In genomic region chr6:7546383-7546782, GRCh38 we compare ENCODE assay signal across 17 cellular contexts. TPM values are rescaled to one million over a fixed set of nuclear protein-coding genes. Genes with fewer than 3 reads are reported as not detected.
A peak's percentile ranks its signal among the peaks of the same experiment; 100 is the strongest.
DNase-seq lines count a peak whose midpoint lies in the region; ATAC-seq, FAIRE-seq and TF ChIP-seq lines count a peak whose summit lies in the region.
"Had no signal": no experiment of that assay in that cellular context is flagged by ENCODE, and none has a peak within 500 bp of the region (broad histone marks: within the 10 kb centered on the region; RNA-seq: fewer than 3 reads in every experiment).

No MANE protein-coding gene starts in this region.

- H3K4me1 ChIP-seq in left ventricle myocardium inferior = peaks cover 39% of the 10 kb centered on the region
- H3K4me1 ChIP-seq in mammary epithelial cell (ENCODE audit: insufficient read depth, low read length) = peaks cover 52% of the 10 kb centered on the region
- peaks cover 57% of the 10 kb centered on the region for H3K4me1 ChIP-seq in keratinocyte (ENCODE audit: control insufficient read depth, extremely low read depth, insufficient read depth, low read length)

- peak overlapping the region; percentile 91 for H3K27ac Mint-ChIP-seq in type B pancreatic cell
- no peak overlapping the region for H3K27ac Mint-ChIP-seq in stimulated activated naive B cell treated with anti-CD40 and anti-IgM and Interleukin-4, amounts not matched to agents 10 μg/mL and 1 μg/mL and 100 μg/mL, for 72 hours
- no peak overlapping the region for H3K27ac Mint-ChIP-seq in immature natural killer cell

- H3K4me1 Mint-ChIP-seq in type B pancreatic cell (ENCODE audit: unreplicated experiment) = peaks cover 37% of the 10 kb centered on the region
- peaks cover 9 to 22% of the 10 kb centered on the region in 2 donors for H3K4me1 Mint-ChIP-seq in stimulated activated naive B cell treated with anti-CD40 and anti-IgM and Interleukin-4, amounts not matched to agents 10 μg/mL and 1 μg/mL and 100 μg/mL, for 72 hours
- peaks cover 0 to 3% of the 10 kb centered on the region in 2 donors for H3K4me1 Mint-ChIP-seq in immature natural killer cell

- H3K4me2 ChIP-seq in mammary epithelial cell (ENCODE audit: insufficient read depth, low read depth, low read length) (peak overlapping the region; percentile 94), keratinocyte (ENCODE audit: control insufficient read depth, extremely low read depth, insufficient read depth, low read depth, low read length) (peak overlapping the region; percentile 95)
- H3K4me2 ChIP-seq: BLaER1 treated with 17β-estradiol and CSF1 and Interleukin-3, amounts not matched to agents 10 nM and 100 nM; KMS-11 had no signal

- peak overlapping the region; percentile 93 for H3K27ac ChIP-seq in left ventricle myocardium inferior (replicated peaks)
- H3K27ac ChIP-seq in mammary epithelial cell (ENCODE audit: insufficient read depth, low read depth, low read length) = peak overlapping the region; percentile 92
- H3K27ac ChIP-seq in keratinocyte (ENCODE audit: control insufficient read depth, insufficient read depth, low read length) = peak overlapping the region; percentile 97
- H3K27ac ChIP-seq: BLaER1 treated with 17β-estradiol and CSF1 and Interleukin-3, amounts not matched to agents 10 nM and 100 nM; KMS-11 had no signal

- CTCF ChIA-PET in mammary epithelial cell (lab: Charles Lee; ENCODE audit: low non-redundant PET) = no interaction called here

- H3K9me3 ChIP-seq in left ventricle myocardium inferior (replicated peaks) = no peaks in the 10 kb centered on the region
- no peaks in the 10 kb centered on the region for H3K9me3 ChIP-seq in mammary epithelial cell (replicated peaks; ENCODE audit: insufficient read depth, low read length)
- no peaks in the 10 kb centered on the region for H3K9me3 ChIP-seq in keratinocyte (ENCODE audit: control insufficient read depth, low read depth, low read length)
- H3K9me3 ChIP-seq: BLaER1 treated with 17β-estradiol and CSF1 and Interleukin-3, amounts not matched to agents 10 nM and 100 nM; MG63 had no signal

- peak overlapping the region; percentile 97 for H3K9ac ChIP-seq in mammary epithelial cell (ENCODE audit: insufficient read depth, low read length)
- H3K9ac ChIP-seq in keratinocyte (ENCODE audit: control insufficient read depth, extremely low read depth, insufficient read depth, low read length) = peak overlapping the region; percentile 98
- H3K9ac ChIP-seq: BLaER1 treated with 17β-estradiol and CSF1 and Interleukin-3, amounts not matched to agents 10 nM and 100 nM; KMS-11 had no signal

- H2AFZ ChIP-seq in mammary epithelial cell (ENCODE audit: low read depth, low read length) (no peak overlapping the region), keratinocyte (ENCODE audit: control insufficient read depth, low read length) (no peak overlapping the region)

- TF ChIP-seq CTCF in left ventricle myocardium inferior (IDR thresholded peaks at IDR 0.05; ENCODE audit: borderline replicate concordance) (no peak), mammary epithelial cell (conservative IDR thresholded peaks at IDR 0.05 in 1 of 2, IDR thresholded peaks at IDR 0.05 in 1 of 2; ENCODE audit: extremely low read depth in 1 of 2, insufficient read depth in 1 of 2, low read depth in 1 of 2, low read length in 2 of 2) (no peak), keratinocyte (optimal IDR thresholded peaks at IDR 0.05 in 1 of 3, IDR thresholded peaks at IDR 0.05 in 1 of 3, conservative IDR thresholded peaks at IDR 0.05 in 1 of 3; ENCODE audit: extremely low read depth in 1 of 3, insufficient read depth in 2 of 3, low read length in 3 of 3) (no peak), type B pancreatic cell (conservative IDR thresholded peaks at IDR 0.05) (no peak)

- no peaks in the 10 kb centered on the region for H4K20me1 ChIP-seq in mammary epithelial cell (ENCODE audit: insufficient read depth, low read length)
- H4K20me1 ChIP-seq in keratinocyte (ENCODE audit: control insufficient read depth, extremely low read depth, insufficient read depth, low read length) = peaks cover 26% of the 10 kb centered on the region

- H3K4me3 Mint-ChIP-seq in type B pancreatic cell (peak overlapping the region; percentile 85), immature natural killer cell (no peak overlapping the region)
- no peak overlapping the region for H3K4me3 Mint-ChIP-seq in stimulated activated naive B cell treated with anti-CD40 and anti-IgM and Interleukin-4, amounts not matched to agents 10 μg/mL and 1 μg/mL and 100 μg/mL, for 72 hours

- ATAC-seq in Right ventricle myocardium superior (ENCODE audit: poor library complexity) = no peak
- no peak for ATAC-seq in stimulated activated naive B cell treated with anti-CD40 and anti-IgM and Interleukin-4, amounts not matched to agents 10 μg/mL and 1 μg/mL and 100 μg/mL, for 72 hours (replicated peaks)

- FAIRE-seq in keratinocyte (lab: Jason Lieb, UNC) = no peak

- 44% methylated on average over 2 of the region's 2 CpGs for WGBS in mammary epithelial cell (ENCODE audit: low coverage, missing lambda C conversion rate)

- peaks cover 31% of the 10 kb centered on the region for H3K36me3 Mint-ChIP-seq in type B pancreatic cell
- H3K36me3 Mint-ChIP-seq in stimulated activated naive B cell treated with anti-CD40 and anti-IgM and Interleukin-4, amounts not matched to agents 10 μg/mL and 1 μg/mL and 100 μg/mL, for 72 hours = no peaks in the 10 kb centered on the region
- H3K36me3 Mint-ChIP-seq in immature natural killer cell = no peaks in the 10 kb centered on the region

- intact Hi-C loops in left ventricle myocardium inferior (cut with micrococcal nuclease) (no loop called here), Right ventricle myocardium superior (cut with DNase I) (no loop called here), mammary epithelial cell (cut with micrococcal nuclease) (no loop called here)

- in situ Hi-C loops in mammary epithelial cell (cut with MboI; ENCODE audit: low sequenced_read_pairs in 2 of 2) = loop anchor here in 1 of 2 donors (5.0 kb wide), 1 partner anchor 119 kb away; no protein-coding TSS in a partner anchor

- no TSS peak for BruUV-seq in mammary epithelial cell (replicated peaks; lab: Mats Ljungman, UMichigan)

- H3K4me3 ChIP-seq in left ventricle myocardium inferior = no peak overlapping the region
- peak overlapping the region in 2 of 3 experiments; percentile 27 to 98 for H3K4me3 ChIP-seq in mammary epithelial cell (replicated peaks in 1 of 3; ENCODE audit: insufficient read depth in 1 of 3, low read depth in 2 of 3, low read length in 3 of 3)
- peak overlapping the region; percentile 66 to 98 (median 97) for H3K4me3 ChIP-seq in keratinocyte (ENCODE audit: control insufficient read depth in 2 of 3, extremely low read depth in 1 of 3, insufficient read depth in 2 of 3, low read depth in 1 of 3, low read length in 3 of 3)
- H3K4me3 ChIP-seq: BLaER1 treated with 17β-estradiol and CSF1 and Interleukin-3, amounts not matched to agents 10 nM and 100 nM; MG63 had no signal

- no peaks in the 10 kb centered on the region for H3K36me3 ChIP-seq in left ventricle myocardium inferior
- peaks cover 4% of the 10 kb centered on the region for H3K36me3 ChIP-seq in mammary epithelial cell (ENCODE audit: insufficient read depth, low read length)
- peaks cover 1 to 26% of the 10 kb centered on the region in 2 experiments for H3K36me3 ChIP-seq in keratinocyte (ENCODE audit: control insufficient read depth in 2 of 2, extremely low read depth in 1 of 2, insufficient read depth in 2 of 2, low read length in 2 of 2)
- H3K36me3 ChIP-seq: BLaER1 treated with 17β-estradiol and CSF1 and Interleukin-3, amounts not matched to agents 10 nM and 100 nM; MG63 had no signal

- DNase-seq in left ventricle myocardium inferior (no peak), Right ventricle myocardium superior (no peak), mammary epithelial cell (no peak), keratinocyte (ENCODE audit: low read depth, low spot score) (no peak), type B pancreatic cell (ENCODE audit: extremely low spot score, unreplicated experiment) (no peak), immature natural killer cell (no peak), amniotic stem cell (lab: John Stamatoyannopoulos, UW) (no peak)
- DNase-seq in stimulated activated naive B cell treated with anti-CD40 and anti-IgM and Interleukin-4, amounts not matched to agents 10 μg/mL and 1 μg/mL and 100 μg/mL, for 72 hours = no peak
- DNase-seq: MG63; NCI-H1092 treated with DMSO at 0.1 percent for 48 hours; NCI-H1694 treated with DMSO at 0.1 percent for 48 hours; NCI-H345; NCI-H526 treated with DMSO at 0.1 percent for 48 hours; NK-92 treated with Interleukin-12 subunit alpha and Interleukin-12 subunit beta, amount 100 ng/mL, for 24 hours; OCI-M1 had no signal

- dilution Hi-C loops in mammary epithelial cell (cut with HindIII; ENCODE audit: low sequenced_read_pairs) = no loop called here
- dilution Hi-C loops in keratinocyte (cut with MboI; ENCODE audit: extremely low pct_ligation_motif_present, low sequenced_read_pairs) = no loop called here

- H3K9me3 Mint-ChIP-seq in type B pancreatic cell = no peaks in the 10 kb centered on the region
- no peaks in the 10 kb centered on the region for H3K9me3 Mint-ChIP-seq in stimulated activated naive B cell treated with anti-CD40 and anti-IgM and Interleukin-4, amounts not matched to agents 10 μg/mL and 1 μg/mL and 100 μg/mL, for 72 hours
- no peaks in the 10 kb centered on the region for H3K9me3 Mint-ChIP-seq in immature natural killer cell

- peaks cover 97% of the 10 kb centered on the region for H3K27me3 ChIP-seq in left ventricle myocardium inferior (ENCODE audit: low read depth)
- no peaks in the 10 kb centered on the region for H3K27me3 ChIP-seq in mammary epithelial cell (ENCODE audit: insufficient read depth, low read length)
- no peaks in the 10 kb centered on the region for H3K27me3 ChIP-seq in keratinocyte (ENCODE audit: control insufficient read depth, extremely low read depth, insufficient read depth, low read length)

- H3K9me1 ChIP-seq in keratinocyte (ENCODE audit: control insufficient read depth, extremely low read depth, insufficient read depth, low read length) = no peaks in the 10 kb centered on the region

- H3K79me2 ChIP-seq in mammary epithelial cell (ENCODE audit: insufficient read depth, low read length) (peaks cover 96% of the 10 kb centered on the region), keratinocyte (ENCODE audit: control insufficient read depth, insufficient read depth, low read length) (peaks cover 89% of the 10 kb centered on the region)

- H3K27me3 Mint-ChIP-seq in type B pancreatic cell = peaks cover 4% of the 10 kb centered on the region
- H3K27me3 Mint-ChIP-seq in stimulated activated naive B cell treated with anti-CD40 and anti-IgM and Interleukin-4, amounts not matched to agents 10 μg/mL and 1 μg/mL and 100 μg/mL, for 72 hours = peaks cover 27 to 42% of the 10 kb centered on the region in 2 donors
- H3K27me3 Mint-ChIP-seq in immature natural killer cell (ENCODE audit: low read depth in 3 of 3) = peaks cover 7 to 26% (median 15%) of the 10 kb centered on the region in 3 donors

RNA-seq across cellular contexts. Expression of gene DSP, which starts 4.9 kb away (rescaled TPM):
- total RNA-seq in left ventricle myocardium inferior (322 TPM), Right ventricle myocardium superior (350 TPM), mammary epithelial cell (100 to 1,000 TPM; 397 to 468 TPM), type B pancreatic cell (ENCODE audit: low replicate concordance) (210 and 517 TPM in 2 replicates)
- polyA plus RNA-seq in mammary epithelial cell (93.5 TPM), keratinocyte (254 to 286 TPM (median 255 TPM) in 3 replicates), immature natural killer cell (not detected)
- polyA minus RNA-seq in mammary epithelial cell (473 TPM), keratinocyte (431 to 618 TPM (median 497 TPM) in 3 replicates)
- 2,196 TPM for polyA plus RNA-seq in keratinocyte (2011; ENCODE audit: low read depth)
- polyA plus RNA-seq in keratinocyte (2011; cell fraction: cytosol; rRNA removed) = 184 and 222 TPM in 2 replicates
- polyA plus RNA-seq in keratinocyte (2011; cell fraction: nucleus; rRNA removed) = 932 and 1,129 TPM in 2 replicates
- polyA plus RNA-seq in keratinocyte (2012; ENCODE audit: low replicate concordance) = 346 and 943 TPM in 2 replicates
- 239 TPM for polyA minus RNA-seq in keratinocyte (2011; cell fraction: cytosol; rRNA and poly(A)+ RNA removed)
- polyA minus RNA-seq in keratinocyte (2011; cell fraction: nucleus; rRNA and poly(A)+ RNA removed) = 1,008 and 1,842 TPM in 2 replicates

RNA-seq across cellular contexts. Expression of gene SNRNP48, which starts 43.6 kb away (rescaled TPM):
- total RNA-seq in left ventricle myocardium inferior (13.8 TPM), Right ventricle myocardium superior (17.5 TPM), mammary epithelial cell (10 to 100 TPM in 1 of 2 donors, 1 to 10 TPM in 1; 8.8 to 11.7 TPM), type B pancreatic cell (ENCODE audit: low replicate concordance) (12.4 and 21.5 TPM in 2 replicates)
- polyA plus RNA-seq in mammary epithelial cell (5.6 TPM), keratinocyte (5.9 to 12.2 TPM (median 6.1 TPM) in 3 replicates), immature natural killer cell (1 to 10 TPM; 4.2 to 10.0 (median 9.8) TPM)
- polyA minus RNA-seq in mammary epithelial cell (0.47 TPM), keratinocyte (1.7 to 7.5 TPM (median 4.0 TPM) in 3 replicates)
- polyA plus RNA-seq in keratinocyte (2011; ENCODE audit: low read depth) = 25.0 TPM
- 3.5 and 7.5 TPM in 2 replicates for polyA plus RNA-seq in keratinocyte (2011; cell fraction: cytosol; rRNA removed)
- 7.5 and 10.1 TPM in 2 replicates for polyA plus RNA-seq in keratinocyte (2011; cell fraction: nucleus; rRNA removed)
- 7.1 and 8.8 TPM in 2 replicates for polyA plus RNA-seq in keratinocyte (2012; ENCODE audit: low replicate concordance)
- 5.9 TPM for polyA minus RNA-seq in keratinocyte (2011; cell fraction: cytosol; rRNA and poly(A)+ RNA removed)
- polyA minus RNA-seq in keratinocyte (2011; cell fraction: nucleus; rRNA and poly(A)+ RNA removed) = 3.8 and 8.3 TPM in 2 replicates
